11 cellular contexts compared by ENCODE assay signal in genomic region chr7:28151965-28152364, GRCh38. TPM values are rescaled to one million over a fixed set of nuclear protein-coding genes. Genes with fewer than 3 reads are reported as not detected.
A peak's percentile ranks its signal among the peaks of the same experiment; 100 is the strongest.
DNase-seq lines count a peak whose midpoint lies in the region; ATAC-seq and TF ChIP-seq lines count a peak whose summit lies in the region.
"Had no signal": no experiment of that assay in that cellular context is flagged by ENCODE, and none has a peak within 500 bp of the region (broad histone marks: within the 10 kb centered on the region; RNA-seq: fewer than 3 reads in every experiment).

No MANE protein-coding gene starts in this region.

- peaks cover 0 to 63% (median 43%) of the 10 kb centered on the region in 9 donors for H3K4me1 ChIP-seq in heart right ventricle

- H3K27ac ChIP-seq in heart right ventricle: no peak overlapping the region
- no peak overlapping the region for H3K27ac ChIP-seq in dorsolateral prefrontal cortex

- peaks cover 69% of the 10 kb centered on the region for H3K4me1 Mint-ChIP-seq in activated T-cell treated with anti-CD3 and anti-CD28 coated beads, Interleukin-2, amount 50 U/mL, for 24 hours (ENCODE audit: low read depth)
- peaks cover 72% of the 10 kb centered on the region for H3K4me1 Mint-ChIP-seq in stimulated activated effector memory CD8-positive, alpha-beta T cell treated with anti-CD3 and anti-CD28 coated beads, Interleukin-12 subunit alpha, Interleukin-12 subunit beta, amount 100 ng/mL, for 72 hours

- 88 to 91% methylated on average over 4 of the region's 4 CpGs for WGBS in heart right ventricle, 2 donors

- in situ Hi-C loops in astrocyte of the spinal cord (cut with HindIII; ENCODE audit: low sequenced_read_pairs): no loop called here

- no peak for DNase-seq in activated T-cell treated with anti-CD3 and anti-CD28 coated beads, Interleukin-2, amount 50 U/mL, for 24 hours
- DNase-seq in activated T-cell treated with anti-CD3 and anti-CD28 coated beads, Interleukin-2, amount 50 U/mL, for 48 hours: no peak
- peak; percentile 66 for DNase-seq in astrocyte of the spinal cord (ENCODE audit: low read depth, low spot score)
- no peak for DNase-seq in stimulated activated effector memory CD8-positive, alpha-beta T cell treated with anti-CD3 and anti-CD28 coated beads, Interleukin-12 subunit alpha, Interleukin-12 subunit beta, amount 100 ng/mL, for 72 hours (ENCODE audit: low spot score in 2 of 2)
- DNase-seq in heart right ventricle: no peak
- no peak for DNase-seq in dorsolateral prefrontal cortex
- no peak for DNase-seq in cortex of kidney (lab: John Stamatoyannopoulos, UW)
- DNase-seq: BE2C, kidney glomerular epithelial cell had no signal

- intact Hi-C loops in heart right ventricle (cut with DNase I) (no loop called here), dorsolateral prefrontal cortex (cut with DNase I) (no loop called here)

- H3K9me3 ChIP-seq in heart right ventricle: no peaks in the 10 kb centered on the region
- H3K9me3 ChIP-seq: BE2C had no signal

- ATAC-seq in HG03565 (IDR thresholded peaks at IDR 0.05; ENCODE audit: unreplicated experiment): peak; percentile 27
- ATAC-seq in stimulated activated effector memory CD8-positive, alpha-beta T cell treated with anti-CD3 and anti-CD28 coated beads, Interleukin-12 subunit alpha, Interleukin-12 subunit beta, amount 100 ng/mL, for 72 hours: peak; percentile 83
- no peak for ATAC-seq in heart right ventricle

- no peaks in the 10 kb centered on the region for H3K36me3 ChIP-seq in heart right ventricle
- H3K36me3 ChIP-seq: BE2C had no signal

- H3K4me3 Mint-ChIP-seq in activated T-cell treated with anti-CD3 and anti-CD28 coated beads, Interleukin-2, amount 50 U/mL, for 24 hours: no peak overlapping the region
- peak overlapping the region; percentile 20 for H3K4me3 Mint-ChIP-seq in stimulated activated effector memory CD8-positive, alpha-beta T cell treated with anti-CD3 and anti-CD28 coated beads, Interleukin-12 subunit alpha, Interleukin-12 subunit beta, amount 100 ng/mL, for 72 hours
- H3K4me3 Mint-ChIP-seq: brain had no signal

- H3K4me3 ChIP-seq in astrocyte of the spinal cord (ENCODE audit: low read depth, low read length) (no peak overlapping the region), heart right ventricle (no peak overlapping the region), dorsolateral prefrontal cortex (no peak overlapping the region)

- H3K27me3 ChIP-seq in heart right ventricle (no peaks in the 10 kb centered on the region), dorsolateral prefrontal cortex (no peaks in the 10 kb centered on the region)
- H3K27me3 ChIP-seq: BE2C had no signal

- peaks cover 1% of the 10 kb centered on the region for H3K36me3 Mint-ChIP-seq in activated T-cell treated with anti-CD3 and anti-CD28 coated beads, Interleukin-2, amount 50 U/mL, for 24 hours (ENCODE audit: low read depth)
- H3K36me3 Mint-ChIP-seq in stimulated activated effector memory CD8-positive, alpha-beta T cell treated with anti-CD3 and anti-CD28 coated beads, Interleukin-12 subunit alpha, Interleukin-12 subunit beta, amount 100 ng/mL, for 72 hours: no peaks in the 10 kb centered on the region

- H3K27me3 Mint-ChIP-seq in activated T-cell treated with anti-CD3 and anti-CD28 coated beads, Interleukin-2, amount 50 U/mL, for 24 hours: no peaks in the 10 kb centered on the region
- H3K27me3 Mint-ChIP-seq: brain had no signal

- peak overlapping the region; percentile 87 for H3K27ac Mint-ChIP-seq in activated T-cell treated with anti-CD3 and anti-CD28 coated beads, Interleukin-2, amount 50 U/mL, for 24 hours
- H3K27ac Mint-ChIP-seq in stimulated activated effector memory CD8-positive, alpha-beta T cell treated with anti-CD3 and anti-CD28 coated beads, Interleukin-12 subunit alpha, Interleukin-12 subunit beta, amount 100 ng/mL, for 72 hours: peak overlapping the region; percentile 26
- H3K27ac Mint-ChIP-seq: brain had no signal

- TF ChIP-seq CTCF in astrocyte of the spinal cord (IDR thresholded peaks at IDR 0.05; ENCODE audit: low read depth, low read length): no peak
- TF ChIP-seq CTCF in heart right ventricle (IDR thresholded peaks at IDR 0.05): no peak
- no peak for TF ChIP-seq CTCF in dorsolateral prefrontal cortex (IDR thresholded peaks at IDR 0.05 in 54 of 56, conservative IDR thresholded peaks at IDR 0.05 in 2 of 56; ENCODE audit: low read depth in 1 of 56, partially characterized antibody in 56 of 56)

- H3K9me3 Mint-ChIP-seq in activated T-cell treated with anti-CD3 and anti-CD28 coated beads, Interleukin-2, amount 50 U/mL, for 24 hours: peaks cover 3% of the 10 kb centered on the region
- H3K9me3 Mint-ChIP-seq in stimulated activated effector memory CD8-positive, alpha-beta T cell treated with anti-CD3 and anti-CD28 coated beads, Interleukin-12 subunit alpha, Interleukin-12 subunit beta, amount 100 ng/mL, for 72 hours: no peaks in the 10 kb centered on the region
- H3K9me3 Mint-ChIP-seq: brain had no signal

RNA-seq across cellular contexts. Expression of gene JAZF1, which starts 28.6 kb away (rescaled TPM):
- total RNA-seq in heart right ventricle: 10 to 100 TPM; 22.3 to 42.3 (median 32.9) TPM
- 10 to 100 TPM in 1 of 2 donors, 1 to 10 TPM in 1; 6.9 to 14.1 TPM for polyA plus RNA-seq in heart right ventricle
- total RNA-seq in dorsolateral prefrontal cortex: 10 to 100 TPM; 32.3 to 79.7 (median 52.0) TPM

Comparison
In these comparisons a context has a peak if more than half of its experiments do, and no peak if none do; other contexts are left out.
1. ATAC-seq: peak in HG03565 (single experiment) and stimulated activated effector memory CD8-positive, alpha-beta T cell treated with anti-CD3 and anti-CD28 coated beads, Interleukin-12 subunit alpha, Interleukin-12 subunit beta, amount 100 ng/mL, for 72 hours (single experiment); none in heart right ventricle (0 of 8).